ENCODE assay signal across 8 cellular contexts in genomic region chr22:29267462-29267857, GRCh38. TPM values are rescaled to one million over a fixed set of nuclear protein-coding genes. Genes with fewer than 3 reads are reported as not detected.
DNase-seq lines count a peak whose midpoint lies in the region; ATAC-seq and TF ChIP-seq lines count a peak whose summit lies in the region.

No MANE protein-coding gene starts in this region.

- peaks cover 11% of the 10 kb centered on the region for H3F3A ChIP-seq in smooth muscle cell (ENCODE audit: low read depth)

- H3K9me3 ChIP-seq in SJSA1 (replicated peaks) (no peaks in the 10 kb centered on the region), smooth muscle cell (replicated peaks; ENCODE audit: low read depth) (no peaks in the 10 kb centered on the region)

- peaks cover 57% of the 10 kb centered on the region for H3K79me2 ChIP-seq in smooth muscle cell (ENCODE audit: low read depth)

- H3K27ac ChIP-seq in SJSA1, result peak overlapping the region; percentile 100
- H3K27ac ChIP-seq in smooth muscle cell (ENCODE audit: low read depth), result peak overlapping the region; percentile 99

- TF ChIP-seq CTCF in foreskin fibroblast (IDR thresholded peaks at IDR 0.05; ENCODE audit: low read depth, low read length) (no peak), smooth muscle cell (IDR thresholded peaks at IDR 0.05; ENCODE audit: borderline replicate concordance, insufficient read depth, poor library complexity, severe bottlenecking) (no peak)

- H3K36me3 ChIP-seq in SJSA1 (peaks cover 85% of the 10 kb centered on the region), smooth muscle cell (ENCODE audit: low read depth) (no peaks in the 10 kb centered on the region)

- DNase-seq in SJSA1 (ENCODE audit: low read depth in 1 of 2, low spot score in 2 of 2) (no peak), foreskin fibroblast (no peak), smooth muscle cell (lab: John Stamatoyannopoulos, UW; ENCODE audit: unreplicated experiment) (no peak), GM03348 (ENCODE audit: low spot score) (no peak), NCI-H146 (lab: John Stamatoyannopoulos, UW) (no peak)

- 2% methylated on average over 32 of the region's 32 CpGs for WGBS in smooth muscle cell (ENCODE audit: low lambda C conversion rate)

- H3K27me3 ChIP-seq in SJSA1 (replicated peaks) (no peaks in the 10 kb centered on the region), smooth muscle cell (ENCODE audit: low read depth) (no peaks in the 10 kb centered on the region)

- ATAC-seq in GM21390 (IDR thresholded peaks at IDR 0.05; ENCODE audit: unreplicated experiment) (peak; percentile 24), GM21381 (IDR thresholded peaks at IDR 0.05; ENCODE audit: unreplicated experiment) (no peak), HG03045 (IDR thresholded peaks at IDR 0.05; ENCODE audit: unreplicated experiment) (no peak)

- peak overlapping the region; percentile 100 for H3K9ac ChIP-seq in smooth muscle cell (ENCODE audit: low read depth)

- peak overlapping the region; percentile 99 for H3K4me2 ChIP-seq in smooth muscle cell

- peaks cover 39% of the 10 kb centered on the region for H4K20me1 ChIP-seq in smooth muscle cell (ENCODE audit: low read depth)

- peaks cover 37% of the 10 kb centered on the region for H3K4me1 ChIP-seq in SJSA1 (replicated peaks)
- H3K4me1 ChIP-seq in smooth muscle cell (ENCODE audit: low read depth), result peaks cover 42% of the 10 kb centered on the region

- H3K4me3 ChIP-seq in SJSA1, result peak overlapping the region; percentile 94
- H3K4me3 ChIP-seq in foreskin fibroblast (ENCODE audit: low read depth in 1 of 2, low read length in 2 of 2), result peak overlapping the region; percentile 69 to 90
- peak overlapping the region; percentile 83 for H3K4me3 ChIP-seq in smooth muscle cell

- peak overlapping the region; percentile 92 for H2AFZ ChIP-seq in smooth muscle cell (ENCODE audit: low read depth)

RNA-seq across cellular contexts. Expression of gene RHBDD3, which starts 0.3 kb away (rescaled TPM):
- 26.5 and 34.6 TPM in 2 replicates for total RNA-seq in SJSA1 (2014; rRNA removed; shearing (Covaris generic))
- total RNA-seq in smooth muscle cell, result 11.7 and 16.5 TPM in 2 replicates
- 39.1 and 40.2 TPM in 2 replicates for polyA plus RNA-seq in smooth muscle cell

RNA-seq across cellular contexts. Expression of gene EWSR1, which starts 0.6 kb away (rescaled TPM):
- 200 and 297 TPM in 2 replicates for total RNA-seq in SJSA1 (2014; rRNA removed; shearing (Covaris generic))
- total RNA-seq in smooth muscle cell, result 146 and 197 TPM in 2 replicates
- polyA plus RNA-seq in smooth muscle cell, result 164 and 226 TPM in 2 replicates

RNA-seq across cellular contexts. Expression of gene GAS2L1, which starts 39.0 kb away (rescaled TPM):
- total RNA-seq in SJSA1 (2014; rRNA removed; shearing (Covaris generic)), result 10.4 and 12.5 TPM in 2 replicates
- total RNA-seq in smooth muscle cell, result 7.8 TPM in 2 replicates
- 31.7 and 35.8 TPM in 2 replicates for polyA plus RNA-seq in smooth muscle cell

RNA-seq across cellular contexts. Expression of gene RASL10A, which starts 48.0 kb away (rescaled TPM):
- not detected in 2 replicates for total RNA-seq in SJSA1 (2014; rRNA removed; shearing (Covaris generic))
- not detected in 2 replicates for total RNA-seq in smooth muscle cell
- polyA plus RNA-seq in smooth muscle cell, result not detected in 2 replicates
